11 cellular contexts compared by ENCODE assay signal in genomic region chr2:160372010-160372356, GRCh38.
DNase-seq lines count a peak whose midpoint lies in the region; ATAC-seq and TF ChIP-seq lines count a peak whose summit lies in the region.
"Had no signal": no experiment of that assay in that cellular context is flagged by ENCODE, and none has a peak within 500 bp of the region (broad histone marks: within the 10 kb centered on the region; RNA-seq: fewer than 3 reads in every experiment).

No MANE protein-coding gene starts in this region.

- H3K9ac ChIP-seq in Loucy (ENCODE audit: low read depth, low read length, poor library complexity, severe bottlenecking) (peak overlapping the region; percentile 15), muscle layer of colon (ENCODE audit: low read length) (no peak overlapping the region)

- H2AFZ ChIP-seq in Loucy (ENCODE audit: low read length) = no peak overlapping the region

- peak overlapping the region; percentile 16 for H3K4me3 Mint-ChIP-seq in stimulated activated effector memory CD8-positive, alpha-beta T cell treated with anti-CD3 and anti-CD28 coated beads, Interleukin-12 subunit alpha, Interleukin-12 subunit beta, amount 100 ng/mL, for 72 hours
- H3K4me3 Mint-ChIP-seq: activated naive CD8-positive, alpha-beta T cell treated with anti-CD3 and anti-CD28 coated beads, Interleukin-2, amount 10 ng/mL, durations not matched to agents 7 days and 5 days had no signal

- H3K4me3 ChIP-seq in Loucy (ENCODE audit: low read length, poor library complexity, severe bottlenecking) (no peak overlapping the region), coronary artery (peak overlapping the region; percentile 12), muscle layer of colon (ENCODE audit: low read depth in 1 of 2, low read length in 2 of 2) (no peak overlapping the region)

- intact Hi-C loops in posterior cingulate gyrus (cut with DNase I) = no loop called here

- peaks cover 6% of the 10 kb centered on the region; the same call in 1 of the 2 replicates for H3F3A ChIP-seq in Loucy (ENCODE audit: low read depth)

- H3K4me1 ChIP-seq in Loucy (ENCODE audit: insufficient read depth, low read length, poor library complexity, severe bottlenecking) (peaks cover 78% of the 10 kb centered on the region), muscle layer of colon (ENCODE audit: insufficient read depth, low read length) (peaks cover 82% of the 10 kb centered on the region)

- TF ChIP-seq CTCF in Loucy (conservative IDR thresholded peaks at IDR 0.05; ENCODE audit: low read length) (no peak), coronary artery (IDR thresholded peaks at IDR 0.05) (no peak)

- no peaks in the 10 kb centered on the region for H3K27me3 ChIP-seq in Loucy (ENCODE audit: insufficient read depth, low read length, poor library complexity, severe bottlenecking)
- H3K27me3 ChIP-seq in muscle layer of colon (ENCODE audit: control insufficient read depth in 1 of 2, insufficient read depth in 2 of 2, low read length in 2 of 2) = no peaks in the 10 kb centered on the region

- H3K27ac ChIP-seq in coronary artery (peak overlapping the region in 1 of 2 donors; percentile 51), muscle layer of colon (ENCODE audit: low read depth, low read length) (peak overlapping the region; percentile 1)
- H3K27ac ChIP-seq: HL-60 had no signal

- H3K9me3 ChIP-seq in Loucy (ENCODE audit: insufficient read depth, low read depth, low read length) = no peaks in the 10 kb centered on the region
- H3K9me3 ChIP-seq in muscle layer of colon (ENCODE audit: low read length) = no peaks in the 10 kb centered on the region

- H3K79me2 ChIP-seq in Loucy (ENCODE audit: insufficient read depth, low read length) = peaks cover 93% of the 10 kb centered on the region

- ATAC-seq in stimulated activated effector memory CD8-positive, alpha-beta T cell treated with anti-CD3 and anti-CD28 coated beads, Interleukin-12 subunit alpha, Interleukin-12 subunit beta, amount 100 ng/mL, for 72 hours = peak; percentile 5
- ATAC-seq in HG03378 (IDR thresholded peaks at IDR 0.05; ENCODE audit: unreplicated experiment) = no peak
- ATAC-seq: sciatic nerve had no signal

- peaks cover 38% of the 10 kb centered on the region for H4K20me1 ChIP-seq in Loucy (ENCODE audit: insufficient read depth, low read length, poor library complexity, severe bottlenecking)

- H3K36me3 Mint-ChIP-seq in stimulated activated effector memory CD8-positive, alpha-beta T cell treated with anti-CD3 and anti-CD28 coated beads, Interleukin-12 subunit alpha, Interleukin-12 subunit beta, amount 100 ng/mL, for 72 hours = peaks cover under 1% of the 10 kb centered on the region

- no peaks in the 10 kb centered on the region for H3K9me3 Mint-ChIP-seq in stimulated activated effector memory CD8-positive, alpha-beta T cell treated with anti-CD3 and anti-CD28 coated beads, Interleukin-12 subunit alpha, Interleukin-12 subunit beta, amount 100 ng/mL, for 72 hours
- H3K9me3 Mint-ChIP-seq: activated naive CD8-positive, alpha-beta T cell treated with anti-CD3 and anti-CD28 coated beads, Interleukin-2, amount 10 ng/mL, durations not matched to agents 7 days and 5 days; H9 had no signal

- peaks cover 79% of the 10 kb centered on the region for H3K4me1 Mint-ChIP-seq in stimulated activated effector memory CD8-positive, alpha-beta T cell treated with anti-CD3 and anti-CD28 coated beads, Interleukin-12 subunit alpha, Interleukin-12 subunit beta, amount 100 ng/mL, for 72 hours

- H3K36me3 ChIP-seq in Loucy (ENCODE audit: insufficient read depth, low read length) (peaks cover 1% of the 10 kb centered on the region; the same call in 1 of the 2 replicates), muscle layer of colon (ENCODE audit: insufficient read depth, low read length) (no peaks in the 10 kb centered on the region)

- no peaks in the 10 kb centered on the region for H3K9me2 ChIP-seq in Loucy (replicated peaks; ENCODE audit: low read depth, low read length)

- H3K27ac Mint-ChIP-seq in stimulated activated effector memory CD8-positive, alpha-beta T cell treated with anti-CD3 and anti-CD28 coated beads, Interleukin-12 subunit alpha, Interleukin-12 subunit beta, amount 100 ng/mL, for 72 hours = peak overlapping the region; percentile 58
- H3K27ac Mint-ChIP-seq: activated naive CD8-positive, alpha-beta T cell treated with anti-CD3 and anti-CD28 coated beads, Interleukin-2, amount 10 ng/mL, durations not matched to agents 7 days and 5 days had no signal

- peak overlapping the region; percentile 3 for H3K4me2 ChIP-seq in Loucy (ENCODE audit: low read depth, low read length, poor library complexity, severe bottlenecking)

- DNase-seq in coronary artery (ENCODE audit: low spot score) (no peak), activated T-cell treated with anti-CD3 and anti-CD28 coated beads for 4 hours (no peak), posterior cingulate gyrus (no peak)
- DNase-seq in stimulated activated effector memory CD8-positive, alpha-beta T cell treated with anti-CD3 and anti-CD28 coated beads, Interleukin-12 subunit alpha, Interleukin-12 subunit beta, amount 100 ng/mL, for 72 hours (ENCODE audit: low spot score in 2 of 2) = no peak
- DNase-seq: activated naive CD8-positive, alpha-beta T cell treated with anti-CD3 and anti-CD28 coated beads, Interleukin-2, amount 10 ng/mL, durations not matched to agents 7 days and 5 days; H9 had no signal
